ENCODE assay signal across 10 cellular contexts in the genomic region with DNA sequence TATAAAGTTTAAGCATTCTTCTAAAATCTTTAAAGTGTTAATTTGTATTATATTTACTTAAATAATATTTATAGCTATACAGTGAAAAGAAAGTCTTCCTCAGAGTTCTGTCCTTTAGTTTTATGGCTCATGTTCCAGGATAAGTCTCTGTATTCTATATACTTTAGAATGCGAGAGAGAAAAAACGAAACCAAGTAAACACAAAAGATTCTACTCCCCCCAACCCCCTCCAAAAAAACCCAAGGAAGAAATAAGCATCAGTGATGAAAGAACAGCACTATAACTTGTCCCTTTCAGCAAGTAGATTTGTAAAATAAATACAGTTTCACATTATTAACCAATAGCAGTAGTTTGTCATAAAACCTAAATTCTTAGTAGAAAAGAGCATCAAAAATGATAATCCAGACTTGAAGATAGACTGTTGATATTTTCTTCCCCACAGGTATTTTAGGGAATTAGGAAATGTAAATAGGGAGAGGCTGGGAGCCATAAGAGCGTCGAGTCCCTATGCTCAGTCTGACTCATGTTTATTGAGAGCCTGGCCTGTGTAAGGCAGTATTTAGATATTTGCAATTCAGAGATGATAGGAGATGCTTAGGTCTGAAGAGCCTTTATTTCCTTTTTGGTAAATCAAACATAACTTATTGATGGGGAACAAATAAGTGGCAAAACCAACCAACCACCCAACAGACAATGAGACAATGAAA. TPM values are rescaled to one million over a fixed set of nuclear protein-coding genes. Genes with fewer than 3 reads are reported as not detected.
A peak's percentile ranks its signal among the peaks of the same experiment; 100 is the strongest.
DNase-seq lines count a peak whose midpoint lies in the region; ATAC-seq, FAIRE-seq and TF ChIP-seq lines count a peak whose summit lies in the region.
"Had no signal": no experiment of that assay in that cellular context is flagged by ENCODE, and none has a peak within 500 bp of the region (broad histone marks: within the 10 kb centered on the region; RNA-seq: fewer than 3 reads in every experiment).

No MANE protein-coding gene starts in this region.

- no peak overlapping the region for H3K14ac ChIP-seq in IMR-90 (replicated peaks; ENCODE audit: low read depth, low read length)

- no peak overlapping the region for H2AFZ ChIP-seq in IMR-90 (replicated peaks; ENCODE audit: low read length, poor library complexity)

- dilution Hi-C loops in IMR-90 (cut with HindIII; ENCODE audit: low sequenced_read_pairs, unreplicated experiment) = no loop called here

- no peak for TF ChIP-seq CTCF in IMR-90 (conservative IDR thresholded peaks at IDR 0.05; ENCODE audit: low read depth, low read length)
- TF ChIP-seq CTCF in bronchial epithelial cell (IDR thresholded peaks at IDR 0.05; ENCODE audit: insufficient read depth, low read length, severe bottlenecking) = no peak
- no peak for TF ChIP-seq CTCF in nephron (IDR thresholded peaks at IDR 0.05; ENCODE audit: unreplicated experiment in 3 of 3)
- no peak for TF ChIP-seq CTCF in BE2C (IDR thresholded peaks at IDR 0.05; ENCODE audit: low read depth, low read length)

- peak overlapping the region; percentile 38 for H3K4me2 ChIP-seq in IMR-90 (ENCODE audit: low read depth, low read length)

- peak overlapping the region; percentile 66 to 96 (median 93) for H3K27ac Mint-ChIP-seq in CD8-positive, alpha-beta memory T cell
- peak overlapping the region; percentile 83 to 98 (median 92) for H3K27ac Mint-ChIP-seq in nephron

- H3K27ac ChIP-seq in CD8-positive, alpha-beta memory T cell (ENCODE audit: low read depth, low read length) = no peak overlapping the region
- peak overlapping the region; percentile 57; the same call in 1 of the 2 replicates for H3K27ac ChIP-seq in IMR-90 (ENCODE audit: insufficient read depth, low read length)
- H3K27ac ChIP-seq: cardiac muscle cell had no signal

- no peak overlapping the region for H4K5ac ChIP-seq in IMR-90 (ENCODE audit: low read depth, low read length)

- H2BK120ac ChIP-seq in IMR-90 (ENCODE audit: low read depth, low read length) = no peak overlapping the region

- DNase-seq in CD8-positive, alpha-beta memory T cell = no peak
- DNase-seq in IMR-90 (peak; percentile 64), bronchial epithelial cell (ENCODE audit: low read depth) (peak; percentile 45), NCI-H82 (lab: John Stamatoyannopoulos, UW) (no peak), NCI-H524 (lab: John Stamatoyannopoulos, UW) (no peak), BE2C (no peak)

- peak overlapping the region; percentile 31 for H3K4me3 ChIP-seq in CD8-positive, alpha-beta memory T cell (ENCODE audit: low read length)
- H3K4me3 ChIP-seq in IMR-90 (ENCODE audit: insufficient read depth, low read depth, low read length) = no peak overlapping the region
- no peak overlapping the region for H3K4me3 ChIP-seq in bronchial epithelial cell (ENCODE audit: low read depth, low read length)
- no peak overlapping the region for H3K4me3 ChIP-seq in BE2C (ENCODE audit: low read depth, low read length)
- H3K4me3 ChIP-seq: cardiac muscle cell, MG63 had no signal

- no peak overlapping the region for H2AK9ac ChIP-seq in IMR-90 (replicated peaks; ENCODE audit: low read depth, low read length, poor library complexity)

- H3K9me1 ChIP-seq in IMR-90 (ENCODE audit: insufficient read depth, low read length) = peaks cover 11% of the 10 kb centered on the region

- no CpG with 5 or more reads among the region's 4 CpGs for WGBS in IMR-90 (ENCODE audit: extremely low coverage in 2 of 2, insufficient read length in 1 of 2), 2 experiments

- no peaks in the 10 kb centered on the region for H3K27me3 ChIP-seq in CD8-positive, alpha-beta memory T cell (ENCODE audit: insufficient read depth, low read length, poor library complexity, severe bottlenecking)
- H3K27me3 ChIP-seq in IMR-90 (ENCODE audit: control insufficient read depth, insufficient read depth, low read length) = no peaks in the 10 kb centered on the region
- H3K27me3 ChIP-seq in bronchial epithelial cell (ENCODE audit: control insufficient read depth, insufficient read depth, low read length) = no peaks in the 10 kb centered on the region
- no peaks in the 10 kb centered on the region for H3K27me3 ChIP-seq in BE2C
- H3K27me3 ChIP-seq: cardiac muscle cell, MG63 had no signal

- H4K20me1 ChIP-seq in IMR-90 (ENCODE audit: insufficient read depth, low read length) = no peaks in the 10 kb centered on the region; the same call in 1 of the 2 replicates

- BruUV-seq in IMR-90 (replicated peaks; lab: Mats Ljungman, UMichigan) = no TSS peak

- intact Hi-C loops in IMR-90 (cut with micrococcal nuclease) = no loop called here

- no peak overlapping the region for H4K91ac ChIP-seq in IMR-90 (ENCODE audit: insufficient read depth, low read depth, low read length)

- no peak for TF ChIP-seq RAD21 in IMR-90 (IDR thresholded peaks at IDR 0.05; ENCODE audit: low read length)

- no peaks in the 10 kb centered on the region for H3K27me3 Mint-ChIP-seq in CD8-positive, alpha-beta memory T cell
- H3K27me3 Mint-ChIP-seq in nephron (ENCODE audit: low read depth) = no peaks in the 10 kb centered on the region

- H3K56ac ChIP-seq in IMR-90 (ENCODE audit: extremely low read depth, insufficient read depth, low read length) = no peak overlapping the region; the same call in 1 of the 2 replicates

- H3K23ac ChIP-seq in IMR-90 (ENCODE audit: low read depth, low read length) = no peak overlapping the region

- FAIRE-seq in bronchial epithelial cell (lab: Jason Lieb, UNC) = no peak

- H3K4me3 Mint-ChIP-seq in CD8-positive, alpha-beta memory T cell = peak overlapping the region; percentile 41 to 86 (median 76)
- H3K4me3 Mint-ChIP-seq in nephron = peak overlapping the region in 2 of 3 experiments; percentile 11 to 71

- peaks cover 87 to 98% (median 95%) of the 10 kb centered on the region in 3 donors for H3K4me1 Mint-ChIP-seq in CD8-positive, alpha-beta memory T cell
- H3K4me1 Mint-ChIP-seq in nephron = peaks cover 34% of the 10 kb centered on the region

- H3K36me3 ChIP-seq in CD8-positive, alpha-beta memory T cell (ENCODE audit: insufficient read depth, low read length) = peaks cover 3% of the 10 kb centered on the region
- H3K36me3 ChIP-seq in IMR-90 (ENCODE audit: control insufficient read depth, insufficient read depth, low read length) (no peaks in the 10 kb centered on the region), bronchial epithelial cell (ENCODE audit: control insufficient read depth, insufficient read depth, low read length) (no peaks in the 10 kb centered on the region), BE2C (peaks cover 6% of the 10 kb centered on the region)
- H3K36me3 ChIP-seq: cardiac muscle cell, MG63 had no signal

- H2AK5ac ChIP-seq in IMR-90 (ENCODE audit: low read depth, low read length) = no peak overlapping the region

- H2BK20ac ChIP-seq in IMR-90 (ENCODE audit: low read depth, low read length) = peak overlapping the region; percentile 10; the same call in 1 of the 2 replicates

- no peak overlapping the region for H2BK15ac ChIP-seq in IMR-90 (ENCODE audit: low read depth, low read length)

- no peak overlapping the region for H4K8ac ChIP-seq in IMR-90 (ENCODE audit: low read depth in 2 of 2, low read length in 2 of 2)

- H3K36me3 Mint-ChIP-seq in CD8-positive, alpha-beta memory T cell = peaks cover under 1 to 52% (median 12%) of the 10 kb centered on the region in 3 donors
- H3K36me3 Mint-ChIP-seq in nephron (ENCODE audit: low read depth) = peaks cover 7% of the 10 kb centered on the region

- H3K79me1 ChIP-seq in IMR-90 (ENCODE audit: low read depth in 1 of 2, low read length in 2 of 2) = peaks cover 0 to 4% of the 10 kb centered on the region in 2 experiments; a peak in 1 of 4 replicates

- H3K4me1 ChIP-seq in CD8-positive, alpha-beta memory T cell (ENCODE audit: insufficient read depth, low read length) = peaks cover 87% of the 10 kb centered on the region
- H3K4me1 ChIP-seq in IMR-90 (ENCODE audit: control insufficient read depth, insufficient read depth, low read length) (peaks cover 1% of the 10 kb centered on the region), BE2C (no peaks in the 10 kb centered on the region)

- no peaks in the 10 kb centered on the region for H3K9me3 Mint-ChIP-seq in CD8-positive, alpha-beta memory T cell
- no peaks in the 10 kb centered on the region for H3K9me3 Mint-ChIP-seq in nephron

- CTCF ChIA-PET in CD8-positive, alpha-beta memory T cell (lab: Charles Lee) = interaction anchor here (0.9 to 2.1 kb wide), 3 partner anchors 9 to 71 kb away, joined by 3 to 9 read pairs (median 3); no protein-coding TSS in a partner anchor
- CTCF ChIA-PET in IMR-90 (lab: Yijun Ruan, JAX) = no interaction called here

- peak overlapping the region; percentile 81 for H2BK5ac ChIP-seq in IMR-90 (ENCODE audit: low read depth, low read length, poor library complexity, severe bottlenecking)

- H3K9me3 ChIP-seq in CD8-positive, alpha-beta memory T cell (ENCODE audit: low read length) = no peaks in the 10 kb centered on the region
- H3K9me3 ChIP-seq in IMR-90 (ENCODE audit: control insufficient read depth, insufficient read depth, low read length) (no peaks in the 10 kb centered on the region), BE2C (no peaks in the 10 kb centered on the region)
- H3K9me3 ChIP-seq: MG63 had no signal

- ATAC-seq in IMR-90 (ENCODE audit: low read depth) (peak; percentile 95), GM18858 (IDR thresholded peaks at IDR 0.05; ENCODE audit: unreplicated experiment) (no peak)

- TF ChIP-seq POLR2A in IMR-90 (IDR thresholded peaks at IDR 0.05; ENCODE audit: low read depth, low read length) = no peak

- POLR2A ChIA-PET in CD8-positive, alpha-beta memory T cell (lab: Charles Lee) = interaction anchor here (0.9 to 1.4 kb wide), 3 partner anchors 9 to 54 kb away, joined by 3 to 5 read pairs (median 4); partner anchors contain the start of gene CDC14A
- POLR2A ChIA-PET in IMR-90 (lab: Charles Lee; ENCODE audit: unreplicated experiment) = no interaction called here

- H3K18ac ChIP-seq in IMR-90 (ENCODE audit: low read depth, low read length) = no peak overlapping the region

- no peak overlapping the region for H3K4ac ChIP-seq in IMR-90 (ENCODE audit: low read depth, low read length)

- no peak overlapping the region for H3K9ac ChIP-seq in IMR-90 (ENCODE audit: low read depth, low read length)

- in situ Hi-C loops in IMR-90 (cut with MboI; ENCODE audit: low sequenced_read_pairs) = no loop called here

TF ChIP-seq in IMR-90, 13 proteins besides CTCF, POLR2A, EP300 and RAD21 (continues in another document):
- no peak for TF ChIP-seq NFE2L2 (IDR thresholded peaks at IDR 0.05; ENCODE audit: low read depth, low read length)
- no peak for TF ChIP-seq MXI1 (IDR thresholded peaks at IDR 0.05; ENCODE audit: borderline replicate concordance, low read depth, low read length)
- TF ChIP-seq MAFK (IDR thresholded peaks at IDR 0.05; ENCODE audit: low read depth, low read length) = no peak
- TF ChIP-seq CEBPB (IDR thresholded peaks at IDR 0.05; ENCODE audit: low read depth, low read length) = no peak
- no peak for TF ChIP-seq CHD1 (IDR thresholded peaks at IDR 0.05; ENCODE audit: low read depth, low read length)

RNA-seq across cellular contexts. Expression of gene CDC14A, which starts 35.5 kb away (rescaled TPM):
- 10 to 100 TPM; 25.4 to 27.9 TPM for total RNA-seq in CD8-positive, alpha-beta memory T cell
- 36.4 TPM for polyA plus RNA-seq in CD8-positive, alpha-beta memory T cell
- total RNA-seq in IMR-90 (2012; rRNA removed) = 3.0 and 3.9 TPM in 2 replicates
- polyA plus RNA-seq in IMR-90 (2012; rRNA removed) = 1.5 and 1.7 TPM in 2 replicates
- polyA plus RNA-seq in IMR-90 (2012; cell fraction: cytosol; rRNA removed) = 0.47 and 0.54 TPM in 2 replicates
- polyA plus RNA-seq in IMR-90 (2012; cell fraction: nucleus; rRNA removed; ENCODE audit: low replicate concordance) = 1.4 and 5.7 TPM in 2 replicates
- total RNA-seq in bronchial epithelial cell = 0.79 and 1.0 TPM in 2 replicates
- polyA plus RNA-seq in BE2C (2012; ENCODE audit: insufficient read depth, insufficient read length, low read depth) = 5.7 TPM

Comparison
In these comparisons a context has a peak if more than half of its experiments do, and no peak if none do; other contexts are left out.
1. DNase-seq: peak in IMR-90 (single experiment) and bronchial epithelial cell (single experiment); none in CD8-positive, alpha-beta memory T cell (0 of 5), NCI-H82 (single experiment), NCI-H524 (0 of 2) and BE2C (single experiment).